13 cellular contexts compared by ENCODE assay signal in genomic region chr20:55216525-55217242, GRCh38.
"Had no signal": no experiment of that assay in that cellular context is flagged by ENCODE, and none has a peak within 500 bp of the region (broad histone marks: within the 10 kb centered on the region; RNA-seq: fewer than 3 reads in every experiment).

No MANE protein-coding gene starts in this region.

- H3K4me3 ChIP-seq: neural progenitor cell, testis had no signal

- H3K4me3 Mint-ChIP-seq: mesothelial cell of epicardium; neural progenitor cell; stimulated activated naive CD8-positive, alpha-beta T cell treated with anti-CD3 and anti-CD28 coated beads, Interleukin-15, Interleukin-2, amounts not matched to agents 100 ng/mL and 50 ng/mL, for 24 hours had no signal

- DNase-seq: activated naive CD4-positive, alpha-beta T cell treated with anti-CD3 and anti-CD28 coated beads, Interleukin-2, amount 50 U/mL, for 16 hours; kidney; retina; stimulated activated CD4-positive, alpha-beta T cell treated with anti-CD3 and anti-CD28 coated beads, Interleukin-4, amount 100 ng/mL, for 1 hour; stimulated activated CD8-positive, alpha-beta memory T cell treated with anti-CD3 and anti-CD28 coated beads, Interleukin-4, amount 100 ng/mL, for 48 hours; T-helper 2 cell; testis had no signal

- H3K4me1 Mint-ChIP-seq: mesothelial cell of epicardium, neural progenitor cell had no signal

- H3K27me3 Mint-ChIP-seq: stimulated activated naive CD8-positive, alpha-beta T cell treated with anti-CD3 and anti-CD28 coated beads, Interleukin-15, Interleukin-2, amounts not matched to agents 100 ng/mL and 50 ng/mL, for 24 hours had no signal

- H3K27ac Mint-ChIP-seq: activated T-helper 2 cell treated with anti-CD3 and anti-CD28 coated beads, Interferon-gamma antibody, Interleukin-2, Interleukin-4, amounts not matched to agents 10 μg/mL and 5 μg/mL and 100 μg/mL, durations not matched to agents 14 hours and 24 hours and 36 hours; mesothelial cell of epicardium; neural progenitor cell; stimulated activated naive CD8-positive, alpha-beta T cell treated with anti-CD3 and anti-CD28 coated beads, Interleukin-15, Interleukin-2, amounts not matched to agents 100 ng/mL and 50 ng/mL, for 24 hours had no signal

- H3K27ac ChIP-seq: neural progenitor cell, parathyroid adenoma, testis had no signal

- H3K36me3 Mint-ChIP-seq: mesothelial cell of epicardium, neural progenitor cell had no signal

- ATAC-seq: activated CD4-positive, CD25-positive, alpha-beta regulatory T cell treated with anti-CD3 and anti-CD28 coated beads, Interleukin-2, amount 50 U/mL, for 24 hours had no signal
